ENCODE assay signal across 1 cellular context in the genomic region with DNA sequence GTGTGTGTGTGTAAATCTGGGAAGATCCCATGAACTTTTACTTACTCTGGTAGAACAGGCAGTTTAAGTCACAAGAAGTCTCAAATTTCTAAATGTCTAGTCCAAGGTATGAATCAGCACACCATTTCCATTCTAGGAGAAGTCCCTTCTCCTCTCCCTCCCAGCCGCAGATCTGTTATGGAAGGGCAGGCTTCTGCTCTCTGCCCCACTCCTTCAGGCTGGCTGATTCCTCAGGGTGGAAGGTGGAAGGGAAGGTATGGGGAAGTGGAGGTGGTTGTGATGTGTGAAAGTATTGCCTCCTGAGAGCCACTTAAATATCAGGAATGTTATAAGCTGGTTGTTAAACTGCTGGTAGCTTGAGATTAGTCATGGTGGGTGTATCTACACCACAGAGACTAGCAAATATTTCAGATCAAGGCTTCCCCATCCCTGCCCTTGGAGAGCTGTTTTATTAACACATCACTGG.
TF ChIP-seq lines count a peak whose summit lies in the region.

No MANE protein-coding gene starts in this region.

TF ChIP-seq in GM23338, 12 proteins besides CTCF, POLR2A, EP300 and RAD21 (continued from another document):
- TF ChIP-seq, protein P1, sequence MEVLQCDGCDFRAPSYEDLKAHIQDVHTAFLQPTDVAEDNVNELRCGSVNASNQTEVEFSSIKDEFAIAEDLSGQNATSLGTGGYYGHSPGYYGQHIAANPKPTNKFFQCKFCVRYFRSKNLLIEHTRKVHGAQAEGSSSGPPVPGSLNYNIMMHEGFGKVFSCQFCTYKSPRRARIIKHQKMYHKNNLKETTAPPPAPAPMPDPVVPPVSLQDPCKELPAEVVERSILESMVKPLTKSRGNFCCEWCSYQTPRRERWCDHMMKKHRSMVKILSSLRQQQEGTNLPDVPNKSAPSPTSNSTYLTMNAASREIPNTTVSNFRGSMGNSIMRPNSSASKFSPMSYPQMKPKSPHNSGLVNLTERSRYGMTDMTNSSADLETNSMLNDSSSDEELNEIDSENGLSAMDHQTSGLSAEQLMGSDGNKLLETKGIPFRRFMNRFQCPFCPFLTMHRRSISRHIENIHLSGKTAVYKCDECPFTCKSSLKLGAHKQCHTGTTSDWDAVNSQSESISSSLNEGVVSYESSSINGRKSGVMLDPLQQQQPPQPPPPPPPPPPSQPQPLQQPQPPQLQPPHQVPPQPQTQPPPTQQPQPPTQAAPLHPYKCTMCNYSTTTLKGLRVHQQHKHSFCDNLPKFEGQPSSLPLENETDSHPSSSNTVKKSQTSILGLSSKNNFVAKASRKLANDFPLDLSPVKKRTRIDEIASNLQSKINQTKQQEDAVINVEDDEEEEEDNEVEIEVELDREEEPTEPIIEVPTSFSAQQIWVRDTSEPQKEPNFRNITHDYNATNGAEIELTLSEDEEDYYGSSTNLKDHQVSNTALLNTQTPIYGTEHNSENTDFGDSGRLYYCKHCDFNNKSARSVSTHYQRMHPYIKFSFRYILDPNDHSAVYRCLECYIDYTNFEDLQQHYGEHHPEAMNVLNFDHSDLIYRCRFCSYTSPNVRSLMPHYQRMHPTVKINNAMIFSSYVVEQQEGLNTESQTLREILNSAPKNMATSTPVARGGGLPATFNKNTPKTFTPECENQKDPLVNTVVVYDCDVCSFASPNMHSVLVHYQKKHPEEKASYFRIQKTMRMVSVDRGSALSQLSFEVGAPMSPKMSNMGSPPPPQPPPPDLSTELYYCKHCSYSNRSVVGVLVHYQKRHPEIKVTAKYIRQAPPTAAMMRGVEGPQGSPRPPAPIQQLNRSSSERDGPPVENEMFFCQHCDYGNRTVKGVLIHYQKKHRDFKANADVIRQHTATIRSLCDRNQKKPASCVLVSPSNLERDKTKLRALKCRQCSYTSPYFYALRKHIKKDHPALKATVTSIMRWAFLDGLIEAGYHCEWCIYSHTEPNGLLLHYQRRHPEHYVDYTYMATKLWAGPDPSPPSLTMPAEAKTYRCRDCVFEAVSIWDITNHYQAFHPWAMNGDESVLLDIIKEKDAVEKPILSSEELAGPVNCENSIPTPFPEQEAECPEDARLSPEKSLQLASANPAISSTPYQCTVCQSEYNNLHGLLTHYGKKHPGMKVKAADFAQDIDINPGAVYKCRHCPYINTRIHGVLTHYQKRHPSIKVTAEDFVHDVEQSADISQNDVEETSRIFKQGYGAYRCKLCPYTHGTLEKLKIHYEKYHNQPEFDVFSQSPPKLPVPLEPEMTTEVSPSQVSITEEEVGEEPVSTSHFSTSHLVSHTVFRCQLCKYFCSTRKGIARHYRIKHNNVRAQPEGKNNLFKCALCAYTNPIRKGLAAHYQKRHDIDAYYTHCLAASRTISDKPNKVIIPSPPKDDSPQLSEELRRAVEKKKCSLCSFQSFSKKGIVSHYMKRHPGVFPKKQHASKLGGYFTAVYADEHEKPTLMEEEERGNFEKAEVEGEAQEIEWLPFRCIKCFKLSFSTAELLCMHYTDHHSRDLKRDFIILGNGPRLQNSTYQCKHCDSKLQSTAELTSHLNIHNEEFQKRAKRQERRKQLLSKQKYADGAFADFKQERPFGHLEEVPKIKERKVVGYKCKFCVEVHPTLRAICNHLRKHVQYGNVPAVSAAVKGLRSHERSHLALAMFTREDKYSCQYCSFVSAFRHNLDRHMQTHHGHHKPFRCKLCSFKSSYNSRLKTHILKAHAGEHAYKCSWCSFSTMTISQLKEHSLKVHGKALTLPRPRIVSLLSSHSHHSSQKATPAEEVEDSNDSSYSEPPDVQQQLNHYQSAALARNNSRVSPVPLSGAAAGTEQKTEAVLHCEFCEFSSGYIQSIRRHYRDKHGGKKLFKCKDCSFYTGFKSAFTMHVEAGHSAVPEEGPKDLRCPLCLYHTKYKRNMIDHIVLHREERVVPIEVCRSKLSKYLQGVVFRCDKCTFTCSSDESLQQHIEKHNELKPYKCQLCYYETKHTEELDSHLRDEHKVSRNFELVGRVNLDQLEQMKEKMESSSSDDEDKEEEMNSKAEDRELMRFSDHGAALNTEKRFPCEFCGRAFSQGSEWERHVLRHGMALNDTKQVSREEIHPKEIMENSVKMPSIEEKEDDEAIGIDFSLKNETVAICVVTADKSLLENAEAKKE (CRISPR knock-in tag; IDR thresholded peaks at IDR 0.05): no peak
- no peak for TF ChIP-seq STAT1 (IDR thresholded peaks at IDR 0.05; ENCODE audit: unreplicated experiment)
- no peak for TF ChIP-seq EZH2phosphoT487 (IDR thresholded peaks at IDR 0.05; ENCODE audit: unreplicated experiment)
- TF ChIP-seq JUNB (IDR thresholded peaks at IDR 0.05; ENCODE audit: unreplicated experiment): no peak
- TF ChIP-seq, protein P2, sequence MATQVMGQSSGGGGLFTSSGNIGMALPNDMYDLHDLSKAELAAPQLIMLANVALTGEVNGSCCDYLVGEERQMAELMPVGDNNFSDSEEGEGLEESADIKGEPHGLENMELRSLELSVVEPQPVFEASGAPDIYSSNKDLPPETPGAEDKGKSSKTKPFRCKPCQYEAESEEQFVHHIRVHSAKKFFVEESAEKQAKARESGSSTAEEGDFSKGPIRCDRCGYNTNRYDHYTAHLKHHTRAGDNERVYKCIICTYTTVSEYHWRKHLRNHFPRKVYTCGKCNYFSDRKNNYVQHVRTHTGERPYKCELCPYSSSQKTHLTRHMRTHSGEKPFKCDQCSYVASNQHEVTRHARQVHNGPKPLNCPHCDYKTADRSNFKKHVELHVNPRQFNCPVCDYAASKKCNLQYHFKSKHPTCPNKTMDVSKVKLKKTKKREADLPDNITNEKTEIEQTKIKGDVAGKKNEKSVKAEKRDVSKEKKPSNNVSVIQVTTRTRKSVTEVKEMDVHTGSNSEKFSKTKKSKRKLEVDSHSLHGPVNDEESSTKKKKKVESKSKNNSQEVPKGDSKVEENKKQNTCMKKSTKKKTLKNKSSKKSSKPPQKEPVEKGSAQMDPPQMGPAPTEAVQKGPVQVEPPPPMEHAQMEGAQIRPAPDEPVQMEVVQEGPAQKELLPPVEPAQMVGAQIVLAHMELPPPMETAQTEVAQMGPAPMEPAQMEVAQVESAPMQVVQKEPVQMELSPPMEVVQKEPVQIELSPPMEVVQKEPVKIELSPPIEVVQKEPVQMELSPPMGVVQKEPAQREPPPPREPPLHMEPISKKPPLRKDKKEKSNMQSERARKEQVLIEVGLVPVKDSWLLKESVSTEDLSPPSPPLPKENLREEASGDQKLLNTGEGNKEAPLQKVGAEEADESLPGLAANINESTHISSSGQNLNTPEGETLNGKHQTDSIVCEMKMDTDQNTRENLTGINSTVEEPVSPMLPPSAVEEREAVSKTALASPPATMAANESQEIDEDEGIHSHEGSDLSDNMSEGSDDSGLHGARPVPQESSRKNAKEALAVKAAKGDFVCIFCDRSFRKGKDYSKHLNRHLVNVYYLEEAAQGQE (IDR thresholded peaks at IDR 0.05; ENCODE audit: unreplicated experiment): no peak
- no peak for TF ChIP-seq ZNF114 (CRISPR knock-in tag; IDR thresholded peaks at IDR 0.05)
- TF ChIP-seq ZNF331 (CRISPR knock-in tag; IDR thresholded peaks at IDR 0.05; ENCODE audit: low read depth): no peak
- no peak for TF ChIP-seq NANOG (IDR thresholded peaks at IDR 0.05; ENCODE audit: borderline replicate concordance)
- TF ChIP-seq, protein P3, sequence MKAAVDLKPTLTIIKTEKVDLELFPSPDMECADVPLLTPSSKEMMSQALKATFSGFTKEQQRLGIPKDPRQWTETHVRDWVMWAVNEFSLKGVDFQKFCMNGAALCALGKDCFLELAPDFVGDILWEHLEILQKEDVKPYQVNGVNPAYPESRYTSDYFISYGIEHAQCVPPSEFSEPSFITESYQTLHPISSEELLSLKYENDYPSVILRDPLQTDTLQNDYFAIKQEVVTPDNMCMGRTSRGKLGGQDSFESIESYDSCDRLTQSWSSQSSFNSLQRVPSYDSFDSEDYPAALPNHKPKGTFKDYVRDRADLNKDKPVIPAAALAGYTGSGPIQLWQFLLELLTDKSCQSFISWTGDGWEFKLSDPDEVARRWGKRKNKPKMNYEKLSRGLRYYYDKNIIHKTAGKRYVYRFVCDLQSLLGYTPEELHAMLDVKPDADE (IDR thresholded peaks at IDR 0.05): no peak
- TF ChIP-seq CREB1 (CRISPR knock-in tag; IDR thresholded peaks at IDR 0.05; ENCODE audit: low read depth): no peak
- no peak for TF ChIP-seq POLR2AphosphoS5 (IDR thresholded peaks at IDR 0.05; ENCODE audit: low read depth)
TF ChIP-seq in GM23338: peak in this region for 0.
